Comparison of ENCODE assay signal across 26 cellular contexts in genomic region chr13:29336356-29336755, GRCh38.
"Had no signal": no experiment of that assay in that cellular context is flagged by ENCODE, and none has a peak within 500 bp of the region (broad histone marks: within the 10 kb centered on the region; RNA-seq: fewer than 3 reads in every experiment).

No MANE protein-coding gene starts in this region.

- ATAC-seq: stimulated activated effector memory CD8-positive, alpha-beta T cell treated with anti-CD3 and anti-CD28 coated beads, Interleukin-12 subunit alpha, Interleukin-12 subunit beta, amount 100 ng/mL, for 72 hours; stimulated activated memory B cell treated with anti-CD40 and anti-IgM and Interleukin-4, amounts not matched to agents 10 μg/mL and 1 μg/mL and 100 μg/mL, for 72 hours; stimulated activated naive B cell treated with anti-CD40 and anti-IgM and Interleukin-4, amounts not matched to agents 10 μg/mL and 1 μg/mL and 100 μg/mL, for 72 hours; stimulated activated naive CD8-positive, alpha-beta T cell treated with anti-CD3 and anti-CD28 coated beads, Interleukin-15, amount 100 ng/mL, for 72 hours; stimulated activated naive CD8-positive, alpha-beta T cell treated with anti-CD3 and anti-CD28 coated beads, Interleukin-15, Interleukin-2, amounts not matched to agents 100 U/mL and 50 U/mL, for 24 hours; upper lobe of right lung had no signal

- H3K27ac ChIP-seq: stomach, suprapubic skin, testis, thoracic aorta, thyroid gland, tibial artery, tibial nerve, transverse colon, upper lobe of left lung, upper lobe of right lung, uterus, vagina had no signal

- H3K4me3 ChIP-seq: stomach, suprapubic skin, testis, thoracic aorta, thyroid gland, tibial artery, tibial nerve, transverse colon, upper lobe of left lung, upper lobe of right lung, uterus, vagina had no signal

- H3K4me1 ChIP-seq: stomach, suprapubic skin, testis, thyroid gland, tibial artery, tibial nerve, transverse colon, upper lobe of left lung, upper lobe of right lung, uterus, vagina had no signal

- DNase-seq: stimulated activated CD4-positive, alpha-beta T cell treated with anti-CD3 and anti-CD28 coated beads, Interleukin-2, amount 100 ng/mL, for 48 hours; stimulated activated CD4-positive, alpha-beta T cell treated with anti-CD3 and anti-CD28 coated beads, Interleukin-4, amount 100 ng/mL, for 1 hour; stimulated activated CD4-positive, alpha-beta T cell treated with anti-CD3 and anti-CD28 coated beads, Interleukin-4, amount 100 ng/mL, for 24 hours; stimulated activated CD4-positive, alpha-beta T cell treated with anti-CD3 and anti-CD28 coated beads, Interleukin-4, amount 100 ng/mL, for 4 hours; stimulated activated CD8-positive, alpha-beta memory T cell treated with anti-CD3 and anti-CD28 coated beads, Interleukin-4, amount 100 ng/mL, for 48 hours; stimulated activated naive B cell treated with anti-CD40 and anti-IgM and Interleukin-4, amounts not matched to agents 10 μg/mL and 1 μg/mL and 100 μg/mL, for 72 hours; stimulated activated naive CD4-positive, alpha-beta T cell; stimulated activated naive CD4-positive, alpha-beta T cell treated with Interleukin-2 at 50 U/mL for 16 hours; stimulated activated naive CD8-positive, alpha-beta T cell treated with anti-CD3 and anti-CD28 coated beads, Interleukin-15, amount 100 ng/mL, for 72 hours; stimulated activated naive CD8-positive, alpha-beta T cell treated with anti-CD3 and anti-CD28 coated beads, Interleukin-15, Interleukin-2, amounts not matched to agents 100 U/mL and 50 U/mL, for 24 hours; stomach; substantia nigra; testis; thyroid gland; tibial artery; transverse colon; trophoblast cell; upper lobe of left lung; upper lobe of right lung; uterus had no signal

- H3K9me3 ChIP-seq: suprapubic skin, testis, thoracic aorta, thyroid gland, tibial artery, transverse colon, upper lobe of left lung, upper lobe of right lung, uterus, vagina had no signal

- H3K27me3 ChIP-seq: stomach, suprapubic skin, testis, thyroid gland, tibial artery, tibial nerve, transverse colon, upper lobe of left lung, upper lobe of right lung, uterus, vagina had no signal

- H3K36me3 ChIP-seq: stomach, suprapubic skin, thoracic aorta, thyroid gland, tibial artery, tibial nerve, transverse colon, upper lobe of left lung, upper lobe of right lung, uterus, vagina had no signal
